ENCODE assay signal across 8 cellular contexts in genomic region chr21:25801217-25802015, GRCh38.
DNase-seq lines count a peak whose midpoint lies in the region; ATAC-seq and TF ChIP-seq lines count a peak whose summit lies in the region.

No MANE protein-coding gene starts in this region.

- no peak overlapping the region for H3K9ac ChIP-seq in subcutaneous abdominal adipose tissue (ENCODE audit: low read length in 5 of 5)

- peaks cover 7% of the 10 kb centered on the region for H3K4me1 Mint-ChIP-seq in activated T-helper 1 cell treated with anti-CD3 and anti-CD28 coated beads, Interleukin-12 subunit alpha, Interleukin-12 subunit beta, Interleukin-2, Interleukin-4 antibody, amounts not matched to agents 30 ng/mL and 10 ng/mL and 1 ng/mL, durations not matched to agents 14 hours and 24 hours and 36 hours (ENCODE audit: low read depth)

- H3K36me3 ChIP-seq in neutrophil (no peaks in the 10 kb centered on the region), subcutaneous abdominal adipose tissue (ENCODE audit: control insufficient read depth in 5 of 5, insufficient read depth in 5 of 5, low read length in 5 of 5) (no peaks in the 10 kb centered on the region)

- no peak overlapping the region for H3K27ac Mint-ChIP-seq in activated T-helper 1 cell treated with anti-CD3 and anti-CD28 coated beads, Interleukin-12 subunit alpha, Interleukin-12 subunit beta, Interleukin-2, Interleukin-4 antibody, amounts not matched to agents 30 ng/mL and 10 ng/mL and 1 ng/mL, durations not matched to agents 14 hours and 24 hours and 36 hours

- H3K4me3 ChIP-seq in fibroblast of pulmonary artery (replicated peaks; ENCODE audit: low read depth, low read length) (no peak overlapping the region), neutrophil (ENCODE audit: low read depth in 1 of 2, low read length in 1 of 2) (no peak overlapping the region), subcutaneous abdominal adipose tissue (ENCODE audit: low read depth in 1 of 5, low read length in 5 of 5) (peak overlapping the region in 3 of 5 donors; percentile 34 to 48 (median 39))

- H3K27me3 Mint-ChIP-seq in activated T-helper 1 cell treated with anti-CD3 and anti-CD28 coated beads, Interleukin-12 subunit alpha, Interleukin-12 subunit beta, Interleukin-2, Interleukin-4 antibody, amounts not matched to agents 30 ng/mL and 10 ng/mL and 1 ng/mL, durations not matched to agents 14 hours and 24 hours and 36 hours (ENCODE audit: insufficient read depth) = peaks cover 14% of the 10 kb centered on the region

- H3K9me3 ChIP-seq in neutrophil (no peaks in the 10 kb centered on the region), subcutaneous abdominal adipose tissue (ENCODE audit: control insufficient read depth in 5 of 5, low read length in 5 of 5) (no peaks in the 10 kb centered on the region)

- intact Hi-C loops in activated T-helper 1 cell treated with anti-CD3 and anti-CD28 coated beads, Interleukin-12 subunit alpha, Interleukin-12 subunit beta, Interleukin-2, Interleukin-4 antibody, amounts not matched to agents 30 ng/mL and 10 ng/mL and 1 ng/mL, durations not matched to agents 14 hours and 24 hours and 36 hours (cut with micrococcal nuclease) = loop anchor here (1.0 to 5.0 kb wide), 4 partner anchors 11 to 371 kb away; partner anchors contain the start of genes APP, ATP5PF and GABPA

- peak; percentile 99 for ATAC-seq in GM21717 (IDR thresholded peaks at IDR 0.05; ENCODE audit: unreplicated experiment)

- H3K27me3 ChIP-seq in neutrophil (no peaks in the 10 kb centered on the region), subcutaneous abdominal adipose tissue (ENCODE audit: control insufficient read depth in 5 of 5, insufficient read depth in 4 of 5, low read length in 5 of 5) (no peaks in the 10 kb centered on the region)

- H3K4me1 ChIP-seq in neutrophil (ENCODE audit: control insufficient read depth in 1 of 2, insufficient read depth in 1 of 2, low read depth in 1 of 2, low read length in 1 of 2) (no peaks in the 10 kb centered on the region), subcutaneous abdominal adipose tissue (ENCODE audit: control insufficient read depth in 5 of 5, insufficient read depth in 5 of 5, low read length in 5 of 5) (peaks cover 0 to 7% (median 3%) of the 10 kb centered on the region in 5 donors)

- TF ChIP-seq CTCF in fibroblast of pulmonary artery (IDR thresholded peaks at IDR 0.05; ENCODE audit: low read length, missing control alignments) = no peak
- TF ChIP-seq CTCF in neutrophil (IDR thresholded peaks at IDR 0.05) = peak; percentile 78

- DNase-seq in Daoy (ENCODE audit: low read depth) (peak; percentile 89), HuH-7.5 (ENCODE audit: low spot score) (peak; percentile 30), RKO (ENCODE audit: low spot score) (peak; percentile 89), fibroblast of pulmonary artery (ENCODE audit: low read depth) (peak; percentile 92)
- peak; percentile 85 for DNase-seq in activated T-helper 1 cell treated with anti-CD3 and anti-CD28 coated beads, Interleukin-12 subunit alpha, Interleukin-12 subunit beta, Interleukin-2, Interleukin-4 antibody, amounts not matched to agents 30 ng/mL and 10 ng/mL and 1 ng/mL, durations not matched to agents 14 hours and 24 hours and 36 hours (ENCODE audit: low spot score)

- H3K4me3 Mint-ChIP-seq in activated T-helper 1 cell treated with anti-CD3 and anti-CD28 coated beads, Interleukin-12 subunit alpha, Interleukin-12 subunit beta, Interleukin-2, Interleukin-4 antibody, amounts not matched to agents 30 ng/mL and 10 ng/mL and 1 ng/mL, durations not matched to agents 14 hours and 24 hours and 36 hours = no peak overlapping the region

- no peaks in the 10 kb centered on the region for H3K9me3 Mint-ChIP-seq in activated T-helper 1 cell treated with anti-CD3 and anti-CD28 coated beads, Interleukin-12 subunit alpha, Interleukin-12 subunit beta, Interleukin-2, Interleukin-4 antibody, amounts not matched to agents 30 ng/mL and 10 ng/mL and 1 ng/mL, durations not matched to agents 14 hours and 24 hours and 36 hours

- H3K27ac ChIP-seq in neutrophil (no peak overlapping the region), subcutaneous abdominal adipose tissue (ENCODE audit: low read depth, low read length) (no peak overlapping the region)

- H3K36me3 Mint-ChIP-seq in activated T-helper 1 cell treated with anti-CD3 and anti-CD28 coated beads, Interleukin-12 subunit alpha, Interleukin-12 subunit beta, Interleukin-2, Interleukin-4 antibody, amounts not matched to agents 30 ng/mL and 10 ng/mL and 1 ng/mL, durations not matched to agents 14 hours and 24 hours and 36 hours (ENCODE audit: low read depth) = no peaks in the 10 kb centered on the region

Comparison
In these comparisons a context has a peak if more than half of its experiments do, and no peak if none do; other contexts are left out.
1. DNase-seq: peak in every context shown above with its lines; median percentile 92 in fibroblast of pulmonary artery; 89 in Daoy; 89 in RKO; 85 in activated T-helper 1 cell treated with anti-CD3 and anti-CD28 coated beads, Interleukin-12 subunit alpha, Interleukin-12 subunit beta, Interleukin-2, Interleukin-4 antibody, amounts not matched to agents 30 ng/mL and 10 ng/mL and 1 ng/mL, durations not matched to agents 14 hours and 24 hours and 36 hours; 30 in HuH-7.5.
2. H3K4me3 ChIP-seq: peak in subcutaneous abdominal adipose tissue (3 of 5); none in fibroblast of pulmonary artery (single experiment) and neutrophil (0 of 2).